In the genomic region with DNA sequence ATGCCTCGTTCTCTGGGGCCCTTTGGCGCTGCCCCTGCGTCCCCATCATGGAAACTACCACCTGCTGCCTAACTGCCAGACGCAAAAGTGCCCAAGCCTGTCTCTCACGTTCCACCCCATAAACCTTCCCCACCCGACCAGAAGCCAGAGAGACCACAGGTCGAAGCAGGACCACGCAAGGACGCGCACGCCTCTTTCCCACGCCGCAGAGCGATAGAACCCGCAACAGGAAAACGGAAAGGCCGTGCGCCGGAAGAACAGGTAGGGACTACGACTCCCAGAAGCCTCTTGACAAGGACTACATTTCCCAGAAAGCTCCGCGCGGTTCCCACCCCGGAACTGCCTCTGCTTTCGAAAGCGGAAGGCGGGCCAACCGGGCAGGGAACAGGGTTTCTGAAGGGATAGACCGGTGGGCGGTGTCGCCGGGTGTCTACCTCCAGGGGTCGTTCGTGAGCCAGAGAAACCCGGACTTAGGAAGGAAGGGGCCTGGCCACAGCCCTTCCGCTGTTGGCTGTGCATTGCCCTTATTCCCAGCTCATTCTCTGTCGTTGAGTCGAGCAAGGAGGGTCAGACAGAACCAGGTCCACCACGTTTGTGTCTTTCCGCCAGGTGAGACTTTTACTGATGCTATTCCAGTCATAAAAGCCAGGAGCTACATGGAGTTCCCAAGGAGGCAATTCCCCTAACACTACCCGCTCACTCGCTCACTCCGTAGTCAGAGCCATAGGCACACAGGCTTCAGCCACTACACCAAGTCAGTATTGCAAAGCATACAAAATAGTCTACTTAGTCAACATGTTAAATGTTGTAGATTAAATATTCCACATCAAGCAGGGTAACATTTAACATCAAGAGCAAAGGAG, we compare ENCODE assay signal across 1 cellular context.
TF ChIP-seq lines count a peak whose summit lies in the region.

No MANE protein-coding gene starts in this region.

TF ChIP-seq in GM12878, 131 proteins besides CTCF, POLR2A, EP300 and RAD21 (continued from another document):
- TF ChIP-seq TAF1 (IDR thresholded peaks at IDR 0.05; ENCODE audit: borderline replicate concordance, low read depth, low read length), result peak; percentile 55; the same call in 1 of the 2 replicates
- peak; percentile 62 for TF ChIP-seq IRF4 (IDR thresholded peaks at IDR 0.05; ENCODE audit: low read depth, low read length)
- TF ChIP-seq YBX1 (IDR thresholded peaks at IDR 0.05), result no peak
- no peak for TF ChIP-seq JUND (IDR thresholded peaks at IDR 0.05; ENCODE audit: low read depth, low read length)
- TF ChIP-seq IKZF2 (IDR thresholded peaks at IDR 0.05), result peak; percentile 53 to 78; a peak in 3 of 4 replicates
- TF ChIP-seq NBN (IDR thresholded peaks at IDR 0.05), result peak; percentile 83
- no peak for TF ChIP-seq RBBP5 (conservative IDR thresholded peaks at IDR 0.05)
- peak; percentile 60 for TF ChIP-seq ZNF207 (IDR thresholded peaks at IDR 0.05; ENCODE audit: borderline replicate concordance)
- TF ChIP-seq GATAD2B (conservative IDR thresholded peaks at IDR 0.05; ENCODE audit: low read depth), result no peak; the same call in 1 of the 2 replicates
- TF ChIP-seq TARDBP (IDR thresholded peaks at IDR 0.05; ENCODE audit: borderline replicate concordance), result no peak; the same call in 1 of the 2 replicates
- no peak for TF ChIP-seq RAD51 (IDR thresholded peaks at IDR 0.05)
- no peak for TF ChIP-seq SMAD1 (IDR thresholded peaks at IDR 0.05; ENCODE audit: low read depth, partially characterized antibody)
- peak; percentile 90 for TF ChIP-seq PML (IDR thresholded peaks at IDR 0.05; ENCODE audit: low read length)
- TF ChIP-seq BMI1 (IDR thresholded peaks at IDR 0.05; ENCODE audit: borderline replicate concordance), result no peak
- no peak for TF ChIP-seq SREBF2 (IDR thresholded peaks at IDR 0.05; ENCODE audit: low read length)
- TF ChIP-seq KDM1A (IDR thresholded peaks at IDR 0.05; ENCODE audit: borderline replicate concordance), result no peak
- peak; percentile 99 for TF ChIP-seq IKZF1 (conservative IDR thresholded peaks at IDR 0.05)
- no peak for TF ChIP-seq BCL11A (IDR thresholded peaks at IDR 0.05; ENCODE audit: low read depth, low read length)
- TF ChIP-seq, protein P1, sequence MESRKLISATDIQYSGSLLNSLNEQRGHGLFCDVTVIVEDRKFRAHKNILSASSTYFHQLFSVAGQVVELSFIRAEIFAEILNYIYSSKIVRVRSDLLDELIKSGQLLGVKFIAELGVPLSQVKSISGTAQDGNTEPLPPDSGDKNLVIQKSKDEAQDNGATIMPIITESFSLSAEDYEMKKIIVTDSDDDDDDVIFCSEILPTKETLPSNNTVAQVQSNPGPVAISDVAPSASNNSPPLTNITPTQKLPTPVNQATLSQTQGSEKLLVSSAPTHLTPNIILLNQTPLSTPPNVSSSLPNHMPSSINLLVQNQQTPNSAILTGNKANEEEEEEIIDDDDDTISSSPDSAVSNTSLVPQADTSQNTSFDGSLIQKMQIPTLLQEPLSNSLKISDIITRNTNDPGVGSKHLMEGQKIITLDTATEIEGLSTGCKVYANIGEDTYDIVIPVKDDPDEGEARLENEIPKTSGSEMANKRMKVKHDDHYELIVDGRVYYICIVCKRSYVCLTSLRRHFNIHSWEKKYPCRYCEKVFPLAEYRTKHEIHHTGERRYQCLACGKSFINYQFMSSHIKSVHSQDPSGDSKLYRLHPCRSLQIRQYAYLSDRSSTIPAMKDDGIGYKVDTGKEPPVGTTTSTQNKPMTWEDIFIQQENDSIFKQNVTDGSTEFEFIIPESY (IDR thresholded peaks at IDR 0.05), result no peak
- no peak; the same call in 1 of the 2 replicates for TF ChIP-seq WRNIP1 (IDR thresholded peaks at IDR 0.05; ENCODE audit: borderline replicate concordance, low read depth, low read length)
- peak; percentile 19; the same call in 1 of the 2 replicates for TF ChIP-seq RB1 (IDR thresholded peaks at IDR 0.05; ENCODE audit: borderline replicate concordance)
- 0 out of 2 replicates have a peak, but pooled peaks have one; percentile 26 for TF ChIP-seq CHD1 (IDR thresholded peaks at IDR 0.05; ENCODE audit: low read depth, low read length)
- TF ChIP-seq, protein P2, sequence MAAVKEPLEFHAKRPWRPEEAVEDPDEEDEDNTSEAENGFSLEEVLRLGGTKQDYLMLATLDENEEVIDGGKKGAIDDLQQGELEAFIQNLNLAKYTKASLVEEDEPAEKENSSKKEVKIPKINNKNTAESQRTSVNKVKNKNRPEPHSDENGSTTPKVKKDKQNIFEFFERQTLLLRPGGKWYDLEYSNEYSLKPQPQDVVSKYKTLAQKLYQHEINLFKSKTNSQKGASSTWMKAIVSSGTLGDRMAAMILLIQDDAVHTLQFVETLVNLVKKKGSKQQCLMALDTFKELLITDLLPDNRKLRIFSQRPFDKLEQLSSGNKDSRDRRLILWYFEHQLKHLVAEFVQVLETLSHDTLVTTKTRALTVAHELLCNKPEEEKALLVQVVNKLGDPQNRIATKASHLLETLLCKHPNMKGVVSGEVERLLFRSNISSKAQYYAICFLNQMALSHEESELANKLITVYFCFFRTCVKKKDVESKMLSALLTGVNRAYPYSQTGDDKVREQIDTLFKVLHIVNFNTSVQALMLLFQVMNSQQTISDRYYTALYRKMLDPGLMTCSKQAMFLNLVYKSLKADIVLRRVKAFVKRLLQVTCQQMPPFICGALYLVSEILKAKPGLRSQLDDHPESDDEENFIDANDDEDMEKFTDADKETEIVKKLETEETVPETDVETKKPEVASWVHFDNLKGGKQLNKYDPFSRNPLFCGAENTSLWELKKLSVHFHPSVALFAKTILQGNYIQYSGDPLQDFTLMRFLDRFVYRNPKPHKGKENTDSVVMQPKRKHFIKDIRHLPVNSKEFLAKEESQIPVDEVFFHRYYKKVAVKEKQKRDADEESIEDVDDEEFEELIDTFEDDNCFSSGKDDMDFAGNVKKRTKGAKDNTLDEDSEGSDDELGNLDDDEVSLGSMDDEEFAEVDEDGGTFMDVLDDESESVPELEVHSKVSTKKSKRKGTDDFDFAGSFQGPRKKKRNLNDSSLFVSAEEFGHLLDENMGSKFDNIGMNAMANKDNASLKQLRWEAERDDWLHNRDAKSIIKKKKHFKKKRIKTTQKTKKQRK (IDR thresholded peaks at IDR 0.05; ENCODE audit: low read depth, low read length), result no peak
- TF ChIP-seq SIX5 (IDR thresholded peaks at IDR 0.05; ENCODE audit: low read depth, low read length, severe bottlenecking), result peak; percentile 99
- peak; percentile 54; the same call in 1 of the 2 replicates for TF ChIP-seq PAX5 (IDR thresholded peaks at IDR 0.05; ENCODE audit: borderline replicate concordance, low read depth, low read length)
- TF ChIP-seq CREB1 (IDR thresholded peaks at IDR 0.05; ENCODE audit: low read depth), result peak; percentile 85
- TF ChIP-seq SKIL (IDR thresholded peaks at IDR 0.05; ENCODE audit: low read depth, poor library complexity, severe bottlenecking), result peak; percentile 71
- no peak for TF ChIP-seq EZH2 (IDR thresholded peaks at IDR 0.05; ENCODE audit: borderline replicate concordance, control insufficient read depth, low read depth, low read length)
- TF ChIP-seq IRF3 (IDR thresholded peaks at IDR 0.05), result no peak
- no peak for TF ChIP-seq RCOR1 (conservative IDR thresholded peaks at IDR 0.05; ENCODE audit: low read depth, low read length)
- TF ChIP-seq ATF7 (IDR thresholded peaks at IDR 0.05; ENCODE audit: low read depth), result 0 out of 2 replicates have a peak, but pooled peaks have one; percentile 7
TF ChIP-seq in GM12878: peak in this region for 69.
